In genomic region chr2:218137514-218137913, GRCh38 we compare ENCODE assay signal across 29 cellular contexts.
"Had no signal": no experiment of that assay in that cellular context is flagged by ENCODE, and none has a peak within 500 bp of the region (broad histone marks: within the 10 kb centered on the region; RNA-seq: fewer than 3 reads in every experiment).

No MANE protein-coding gene starts in this region.

- H3K9me3 Mint-ChIP-seq: activated CD4-positive, alpha-beta memory T cell treated with anti-CD3 and anti-CD28 coated beads for 36 hours; activated CD4-positive, alpha-beta T cell treated with anti-CD3 and anti-CD28 coated beads, Interleukin-2, amount 10 ng/mL, durations not matched to agents 24 days and 14 days; activated naive CD4-positive, alpha-beta T cell treated with anti-CD3 and anti-CD28 coated beads for 36 hours; activated naive CD8-positive, alpha-beta T cell treated with anti-CD3 and anti-CD28 coated beads for 36 hours; activated T-helper 1 cell treated with anti-CD3 and anti-CD28 coated beads, Interleukin-12 subunit alpha, Interleukin-12 subunit beta, Interleukin-2, Interleukin-4 antibody, amounts not matched to agents 30 ng/mL and 10 ng/mL and 1 ng/mL, durations not matched to agents 14 hours and 24 hours and 36 hours; T-helper 1 cell treated with Interleukin-12 subunit alpha and Interleukin-12 subunit beta and Interleukin-4 antibody, amounts not matched to agents 30 μg/mL and 1 μg/mL, for 36 hours had no signal

- H3K27me3 ChIP-seq: adrenal gland, body of pancreas, ovary, right lobe of liver, testis had no signal

- DNase-seq: activated CD4-positive, alpha-beta memory T cell treated with anti-CD3 and anti-CD28 coated beads for 36 hours; activated CD4-positive, alpha-beta T cell treated with anti-CD3 and anti-CD28 coated beads, Interleukin-2, amount 10 ng/mL, durations not matched to agents 24 days and 14 days; activated CD4-positive, CD25-positive, alpha-beta regulatory T cell treated with anti-CD3 and anti-CD28 coated beads, Interleukin-2, amount 50 U/mL, for 72 hours; activated CD8-positive, alpha-beta memory T cell treated with anti-CD3 and anti-CD28 coated beads, Interleukin-2, amount 50 U/mL, for 4 hours; activated effector memory CD4-positive, alpha-beta T cell treated with anti-CD3 and anti-CD28 coated beads, Interleukin-2, amount 50 U/mL, for 16 hours; activated naive CD4-positive, alpha-beta T cell treated with anti-CD3 and anti-CD28 coated beads for 36 hours; activated naive CD8-positive, alpha-beta T cell treated with anti-CD3 and anti-CD28 coated beads for 36 hours; activated T-cell treated with anti-CD3 and anti-CD28 coated beads, Interleukin-2, amount 50 U/mL, for 1 hour; adrenal gland; aorta; body of pancreas; dorsolateral prefrontal cortex; islet precursor cell; left ventricle myocardium inferior; ovary; right lobe of liver; stimulated activated CD4-positive, alpha-beta T cell treated with anti-CD3 and anti-CD28 coated beads, Interleukin-12 subunit alpha, Interleukin-12 subunit beta, amount 100 ng/mL, for 4 hours; stimulated activated CD4-positive, alpha-beta T cell treated with anti-CD3 and anti-CD28 coated beads, Interleukin-4, amount 100 ng/mL, for 1 hour; stimulated activated naive CD8-positive, alpha-beta T cell treated with anti-CD3 and anti-CD28 coated beads, Interleukin-15, Interleukin-2, amounts not matched to agents 100 U/mL and 50 U/mL, for 24 hours; T-helper 9 cell; testis; transverse colon had no signal

- H3K27ac ChIP-seq: adrenal gland, body of pancreas, dorsolateral prefrontal cortex, foreskin keratinocyte, left ventricle myocardium inferior, ovary, right lobe of liver, testis, transverse colon had no signal

- H3K4me1 ChIP-seq: adrenal gland, body of pancreas, foreskin keratinocyte, left ventricle myocardium inferior, right lobe of liver, testis, transverse colon had no signal

- H3K4me3 ChIP-seq: adrenal gland, body of pancreas, dorsolateral prefrontal cortex, left ventricle myocardium inferior, lung, ovary, right lobe of liver, testis, transverse colon had no signal

- H3K36me3 ChIP-seq: adrenal gland, left ventricle myocardium inferior, ovary, right lobe of liver, transverse colon had no signal

- H3K4me3 Mint-ChIP-seq: activated CD4-positive, alpha-beta memory T cell treated with anti-CD3 and anti-CD28 coated beads for 36 hours; activated CD4-positive, alpha-beta T cell treated with anti-CD3 and anti-CD28 coated beads, Interleukin-2, amount 10 ng/mL, durations not matched to agents 24 days and 14 days; activated naive CD4-positive, alpha-beta T cell treated with anti-CD3 and anti-CD28 coated beads for 36 hours; activated naive CD8-positive, alpha-beta T cell treated with anti-CD3 and anti-CD28 coated beads for 36 hours; activated T-helper 1 cell treated with anti-CD3 and anti-CD28 coated beads, Interleukin-12 subunit alpha, Interleukin-12 subunit beta, Interleukin-2, Interleukin-4 antibody, amounts not matched to agents 30 ng/mL and 10 ng/mL and 1 ng/mL, durations not matched to agents 14 hours and 24 hours and 36 hours; T-helper 1 cell treated with Interleukin-12 subunit alpha and Interleukin-12 subunit beta and Interleukin-4 antibody, amounts not matched to agents 30 μg/mL and 1 μg/mL, for 36 hours had no signal

- ATAC-seq: body of pancreas; stimulated activated naive CD8-positive, alpha-beta T cell treated with anti-CD3 and anti-CD28 coated beads, Interleukin-15, Interleukin-2, amounts not matched to agents 100 U/mL and 50 U/mL, for 24 hours had no signal

- H3K36me3 Mint-ChIP-seq: activated CD4-positive, alpha-beta memory T cell treated with anti-CD3 and anti-CD28 coated beads for 36 hours; activated naive CD8-positive, alpha-beta T cell treated with anti-CD3 and anti-CD28 coated beads for 36 hours had no signal

- H3K4me1 Mint-ChIP-seq: activated CD4-positive, alpha-beta T cell treated with anti-CD3 and anti-CD28 coated beads, Interleukin-2, amount 10 ng/mL, durations not matched to agents 24 days and 14 days; activated naive CD8-positive, alpha-beta T cell treated with anti-CD3 and anti-CD28 coated beads for 36 hours had no signal

- FAIRE-seq: colon, urothelium cell line had no signal

- H3K9me3 ChIP-seq: adrenal gland, body of pancreas, left ventricle myocardium inferior, ovary, right lobe of liver, testis, transverse colon had no signal

- H3K27ac Mint-ChIP-seq: activated CD4-positive, alpha-beta memory T cell treated with anti-CD3 and anti-CD28 coated beads for 36 hours; activated CD4-positive, alpha-beta T cell treated with anti-CD3 and anti-CD28 coated beads, Interleukin-2, amount 10 ng/mL, durations not matched to agents 24 days and 14 days; activated naive CD4-positive, alpha-beta T cell treated with anti-CD3 and anti-CD28 coated beads for 36 hours; activated naive CD8-positive, alpha-beta T cell treated with anti-CD3 and anti-CD28 coated beads for 36 hours; activated T-helper 1 cell treated with anti-CD3 and anti-CD28 coated beads, Interleukin-12 subunit alpha, Interleukin-12 subunit beta, Interleukin-2, Interleukin-4 antibody, amounts not matched to agents 30 ng/mL and 10 ng/mL and 1 ng/mL, durations not matched to agents 14 hours and 24 hours and 36 hours; progenitor cell of endocrine pancreas; T-helper 1 cell treated with Interleukin-12 subunit alpha and Interleukin-12 subunit beta and Interleukin-4 antibody, amounts not matched to agents 30 μg/mL and 1 μg/mL, for 36 hours had no signal
